ENCODE assay signal across 16 cellular contexts in genomic region chr4:107736037-107736436, GRCh38. TPM values are rescaled to one million over a fixed set of nuclear protein-coding genes. Genes with fewer than 3 reads are reported as not detected.
DNase-seq lines count a peak whose midpoint lies in the region; ATAC-seq, FAIRE-seq and TF ChIP-seq lines count a peak whose summit lies in the region.
"Had no signal": no experiment of that assay in that cellular context is flagged by ENCODE, and none has a peak within 500 bp of the region (broad histone marks: within the 10 kb centered on the region; RNA-seq: fewer than 3 reads in every experiment).

No MANE protein-coding gene starts in this region.

- intact Hi-C loops in GM12878 (cut with micrococcal nuclease; ENCODE audit: unreplicated experiment) = loop anchor here (5.0 to 10.0 kb wide), 4 partner anchors 461 to 684 kb away; no protein-coding TSS in a partner anchor
- intact Hi-C loops in vagina (cut with DNase I) = no loop called here
- intact Hi-C loops in A673 (cut with micrococcal nuclease; ENCODE audit: unreplicated experiment) = loop anchor here (5.0 to 10.0 kb wide), 4 partner anchors 219 to 701 kb away; partner anchors contain the start of gene DKK2

- POLR2A ChIA-PET in GM12878 (lab: Charles Lee) = no interaction called here
- POLR2A ChIA-PET in A673 (lab: Charles Lee; ENCODE audit: low non-redundant PET) = no interaction called here

- no peak for FAIRE-seq in GM12878 (lab: Jason Lieb, UNC)

- H3K27me3 ChIP-seq in GM12878 (replicated peaks in 1 of 2; ENCODE audit: control insufficient read depth in 2 of 2, insufficient read depth in 2 of 2, low read length in 1 of 2) (no peaks in the 10 kb centered on the region), vagina (no peaks in the 10 kb centered on the region), A673 (replicated peaks; ENCODE audit: insufficient read depth, low read depth, low read length, poor library complexity) (no peaks in the 10 kb centered on the region)

- no peaks in the 10 kb centered on the region for H3K36me3 ChIP-seq in GM12878 (ENCODE audit: control insufficient read depth in 2 of 2, insufficient read depth in 2 of 2, low read length in 1 of 2)
- no peaks in the 10 kb centered on the region for H3K36me3 ChIP-seq in vagina
- H3K36me3 ChIP-seq in A673 (ENCODE audit: insufficient read depth, low read length, poor library complexity, severe bottlenecking) = no peaks in the 10 kb centered on the region

- RAD21 ChIA-PET in GM12878 (lab: Charles Lee; ENCODE audit: unreplicated experiment) = interaction anchor here (1.0 to 3.1 kb wide), 4 partner anchors 15 to 183 kb away, joined by 3 to 15 read pairs (median 7); partner anchors contain the start of gene PAPSS1

- H3K9me3 ChIP-seq in GM12878 (replicated peaks; ENCODE audit: control insufficient read depth, insufficient read depth, low read length) = no peaks in the 10 kb centered on the region
- no peaks in the 10 kb centered on the region for H3K9me3 ChIP-seq in vagina
- no peaks in the 10 kb centered on the region for H3K9me3 ChIP-seq in A673 (ENCODE audit: low read depth, low read length, poor library complexity, severe bottlenecking)

- H3K4me2 ChIP-seq in GM12878 (ENCODE audit: control insufficient read depth, insufficient read depth) = no peak overlapping the region
- H3K4me2 ChIP-seq: PC-9 had no signal

- TF ChIP-seq POLR2A in GM12878 (IDR thresholded peaks at IDR 0.05; ENCODE audit: low read depth, low read length) (no peak), vagina (IDR thresholded peaks at IDR 0.05) (no peak)

- no peak overlapping the region for H3K9ac ChIP-seq in GM12878 (ENCODE audit: control insufficient read depth, insufficient read depth, low read length)

- no peaks in the 10 kb centered on the region for H4K20me1 ChIP-seq in GM12878 (ENCODE audit: control insufficient read depth, insufficient read depth)

- no peak overlapping the region for H3K4me3 ChIP-seq in GM12878
- no peak overlapping the region for H3K4me3 ChIP-seq in vagina
- no peak overlapping the region for H3K4me3 ChIP-seq in A673 (ENCODE audit: low read depth, low read length, poor library complexity, severe bottlenecking)
- H3K4me3 ChIP-seq: PC-9, smooth muscle cell had no signal

- no TSS peak for BruUV-seq in GM12878 (replicated peaks; lab: Mats Ljungman, UMichigan)
- no TSS peak for BruUV-seq in A673 (replicated peaks; lab: Mats Ljungman, UMichigan)

- TF ChIP-seq RAD21 in GM12878 (IDR thresholded peaks at IDR 0.05; ENCODE audit: insufficient read depth, low read depth, low read length) = no peak

- in situ Hi-C loops in GM12878 (cut with MboI) = loop anchor here (25.0 kb wide), 1 partner anchor 699 kb away; the partner anchor contains the start of gene DKK2

- WGBS in GM12878 (ENCODE audit: insufficient coverage, insufficient replicate concordance, low lambda C conversion rate, missing lambda C conversion rate) = 2% methylated on average over 3 of the region's 3 CpGs

- CTCF ChIA-PET in GM12878 (lab: Yijun Ruan, JAX) (interaction anchor here (0.6 to 4.0 kb wide), 12 partner anchors 10 to 593 kb away, joined by 3 to 27 read pairs (median 4); partner anchors contain the start of gene PAPSS1), A673 (lab: Charles Lee) (no interaction called here)

- SMC1A ChIA-PET in GM12878 (lab: Charles Lee; ENCODE audit: uncharacterized antibody, unreplicated experiment) = interaction anchor here (0.8 to 2.3 kb wide), 4 partner anchors 9 to 22 kb away, joined by 3 to 16 read pairs (median 3); partner anchors contain the start of gene PAPSS1

- DNase-seq in GM12878 (ENCODE audit: low read depth, low spot score) (no peak), vagina (ENCODE audit: extremely low spot score in 2 of 2) (no peak), A673 (ENCODE audit: low spot score) (no peak), iPS-NIHi11 (ENCODE audit: low spot score) (no peak)
- DNase-seq: activated CD8-positive, alpha-beta memory T cell treated with anti-CD3 and anti-CD28 coated beads, Interleukin-2, amount 50 U/mL, for 4 hours; activated naive CD8-positive, alpha-beta T cell treated with anti-CD3 and anti-CD28 coated beads, Interleukin-2, amount 10 ng/mL, durations not matched to agents 7 days and 5 days; cerebellar nuclear complex; DMS79 treated with DMSO at 0.1 percent for 48 hours; NCI-H226; PC-9; SW 1271 had no signal

- TF ChIP-seq CTCF in GM12878 (IDR thresholded peaks at IDR 0.05 in 2 of 3, conservative IDR thresholded peaks at IDR 0.05 in 1 of 3; ENCODE audit: control insufficient read depth in 2 of 3, extremely low read depth in 1 of 3, insufficient read depth in 1 of 3, low read depth in 3 of 3, low read length in 3 of 3) (no peak), vagina (IDR thresholded peaks at IDR 0.05) (no peak), A673 (conservative IDR thresholded peaks at IDR 0.05; ENCODE audit: low read depth, low read length) (no peak)

- no peak overlapping the region for H2AFZ ChIP-seq in GM12878 (ENCODE audit: control insufficient read depth, low read depth, low read length)
- H2AFZ ChIP-seq: PC-9 had no signal

- TF ChIP-seq EP300 in GM12878 (IDR thresholded peaks at IDR 0.05; ENCODE audit: borderline replicate concordance in 1 of 2, control insufficient read depth in 1 of 2, low read depth in 2 of 2, low read length in 2 of 2) = no peak

- H3K4me1 ChIP-seq in GM12878 (ENCODE audit: control insufficient read depth, insufficient read depth, low read length) = no peaks in the 10 kb centered on the region
- H3K4me1 ChIP-seq in vagina = peaks cover 23% of the 10 kb centered on the region
- H3K4me1 ChIP-seq in A673 (ENCODE audit: insufficient read depth, low read length, poor library complexity, severe bottlenecking) = peaks cover 34% of the 10 kb centered on the region

- H3K27ac ChIP-seq in GM12878 (ENCODE audit: control insufficient read depth, insufficient read depth) (no peak overlapping the region), vagina (no peak overlapping the region), A673 (ENCODE audit: low read depth, low read length, poor library complexity, severe bottlenecking) (no peak overlapping the region)
- H3K27ac ChIP-seq: C4-2B, PC-9 had no signal

- peak; percentile 63 for ATAC-seq in GM19023 (IDR thresholded peaks at IDR 0.05; ENCODE audit: unreplicated experiment)
- peak; percentile 75 for ATAC-seq in GM21529 (IDR thresholded peaks at IDR 0.05; ENCODE audit: unreplicated experiment)
- peak; percentile 61 for ATAC-seq in HG03039 (IDR thresholded peaks at IDR 0.05; ENCODE audit: unreplicated experiment)
- peak; percentile 64 for ATAC-seq in GM12878

- H3K79me2 ChIP-seq in GM12878 (ENCODE audit: control insufficient read depth, insufficient read depth, low read length) = no peaks in the 10 kb centered on the region

TF ChIP-seq in GM12878, 131 proteins besides CTCF, POLR2A, EP300 and RAD21 (continues in another document):
- no peak for TF ChIP-seq NR2F1 (conservative IDR thresholded peaks at IDR 0.05)
- no peak for TF ChIP-seq FOXK2 (IDR thresholded peaks at IDR 0.05)
- no peak for TF ChIP-seq ASH2L (IDR thresholded peaks at IDR 0.05; ENCODE audit: borderline replicate concordance, low read depth)
- TF ChIP-seq ZNF622 (IDR thresholded peaks at IDR 0.05) = no peak
- no peak for TF ChIP-seq POLR2AphosphoS5 (IDR thresholded peaks at IDR 0.05; ENCODE audit: low read length)
- TF ChIP-seq ZNF592 (IDR thresholded peaks at IDR 0.05) = no peak

RNA-seq across cellular contexts. Expression of gene PAPSS1, which starts 16.0 kb away (rescaled TPM):
- 44.1 and 49.5 TPM in 2 replicates for total RNA-seq in GM12878 (2013; cell fraction: nucleolus; rRNA removed)
- total RNA-seq in GM12878 (2014; rRNA removed) = 22.6 and 25.9 TPM in 2 replicates
- 28.3 and 31.0 TPM in 2 replicates for total RNA-seq in GM12878 (2014; rRNA removed; fragmentation: Illumina TruSeq; extraction: Trizol)
- 28.0 and 30.9 TPM in 2 replicates for total RNA-seq in GM12878 (2021)
- polyA plus RNA-seq in GM12878 (2011; ENCODE audit: low read depth) = 19.6 TPM
- 73.0 and 81.8 TPM in 2 replicates for polyA plus RNA-seq in GM12878 (2011; rRNA removed)
- polyA plus RNA-seq in GM12878 (2011; cell fraction: cytosol; rRNA removed) = 49.0 and 51.5 TPM in 2 replicates
- polyA plus RNA-seq in GM12878 (2011; cell fraction: nucleus; rRNA removed) = 38.8 and 43.8 TPM in 2 replicates
- 28.0 and 28.5 TPM in 2 replicates for polyA plus RNA-seq in GM12878 (2012)
- polyA plus RNA-seq in GM12878 (2014; fragmentation: Illumina TruSeq; extraction: Trizol) = 30.3 and 34.5 TPM in 2 replicates
- 10 to 100 TPM; 29.8 to 35.9 TPM for polyA plus RNA-seq in GM12878 (2014; fragmentation: Nextera tagmentation; extraction: Ambion mirVana)
- polyA plus RNA-seq in GM12878 (2014; rRNA removed) = 22.8 and 27.3 TPM in 2 replicates
- 10 to 100 TPM; 35.7 to 39.7 TPM for polyA plus RNA-seq in GM12878 (2016; fragmentation: Nextera tagmentation; extraction: Ambion mirVana)
- 69.0 and 112 TPM in 2 replicates for polyA minus RNA-seq in GM12878 (2011; rRNA and poly(A)+ RNA removed)
- polyA minus RNA-seq in GM12878 (2011; cell fraction: cytosol; rRNA and poly(A)+ RNA removed) = 18.9 and 23.7 TPM in 2 replicates
- 31.1 and 40.6 TPM in 2 replicates for polyA minus RNA-seq in GM12878 (2011; cell fraction: nucleus; rRNA and poly(A)+ RNA removed)
- total RNA-seq in vagina = 27.5 TPM
- 143 and 150 TPM in 2 replicates for total RNA-seq in A673 (2021)
